Comparison of ENCODE assay signal across 26 cellular contexts in the genomic region with DNA sequence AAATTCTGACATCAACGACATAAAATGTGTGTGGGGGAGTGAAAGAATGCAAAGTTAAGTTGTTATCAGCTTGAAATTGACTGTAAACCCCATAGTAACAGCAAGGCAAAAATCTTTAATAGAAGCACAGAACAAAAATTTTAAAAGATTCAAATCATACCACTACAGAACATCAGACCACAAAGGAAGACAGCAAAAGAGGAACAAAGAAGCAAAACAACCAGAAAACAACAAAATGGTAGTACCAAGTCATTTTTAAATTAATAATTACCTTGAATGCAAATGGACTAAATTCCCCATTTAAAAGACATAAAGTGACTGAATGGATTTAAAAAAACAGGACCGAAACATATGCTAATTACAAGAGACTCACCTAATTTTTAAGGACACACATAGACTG. TPM values are rescaled to one million over a fixed set of nuclear protein-coding genes. Genes with fewer than 3 reads are reported as not detected.
DNase-seq lines count a peak whose midpoint lies in the region; ATAC-seq, FAIRE-seq and TF ChIP-seq lines count a peak whose summit lies in the region.
"Had no signal": no experiment of that assay in that cellular context is flagged by ENCODE, and none has a peak within 500 bp of the region (broad histone marks: within the 10 kb centered on the region; RNA-seq: fewer than 3 reads in every experiment).

No MANE protein-coding gene starts in this region.

- H3K9ac ChIP-seq in HepG2 (ENCODE audit: insufficient read depth, low read depth, low read length), result no peak overlapping the region
- no peak overlapping the region for H3K9ac ChIP-seq in PC-3 (ENCODE audit: low read length)

- H3K27me3 Mint-ChIP-seq in central memory CD8-positive, alpha-beta T cell, result no peaks in the 10 kb centered on the region

- peaks cover 12% of the 10 kb centered on the region for H3K9me3 Mint-ChIP-seq in central memory CD8-positive, alpha-beta T cell

- H3K4me2 ChIP-seq in HepG2 (ENCODE audit: low read depth, low read length) (no peak overlapping the region), OCI-LY7 (ENCODE audit: low read length) (no peak overlapping the region), PC-3 (ENCODE audit: low read length) (no peak overlapping the region)
- H3K4me2 ChIP-seq: A549 had no signal

- no peak overlapping the region for H2AFZ ChIP-seq in HepG2 (ENCODE audit: low read length)
- no peak overlapping the region for H2AFZ ChIP-seq in OCI-LY7 (ENCODE audit: low read length)
- no peak overlapping the region for H2AFZ ChIP-seq in PC-3 (ENCODE audit: low read length)

- DNase-seq in HepG2 (ENCODE audit: low spot score) (no peak), right lobe of liver (no peak), right cardiac atrium (no peak), OCI-LY7 (ENCODE audit: low spot score) (no peak), PC-3 (no peak)
- DNase-seq in central memory CD8-positive, alpha-beta T cell (ENCODE audit: low spot score in 2 of 2), result no peak
- DNase-seq: 8988T; ACHN; AML-193; C1 segment of cervical spinal cord; Calu3; CD4-positive, alpha-beta memory T cell; DMS53; DMS79 treated with DMSO at 0.1 percent for 48 hours; GF-D8; GOT3; HFFc6 had no signal

- ATAC-seq in HepG2 (no peak), right lobe of liver (no peak), GM21367 (IDR thresholded peaks at IDR 0.05; ENCODE audit: unreplicated experiment) (peak; percentile 42), HG03139 (IDR thresholded peaks at IDR 0.05; ENCODE audit: unreplicated experiment) (peak; percentile 60), right cardiac atrium (no peak), PC-3 (no peak)
- no peak for ATAC-seq in central memory CD8-positive, alpha-beta T cell (replicated peaks; ENCODE audit: extremely low read depth, poor library complexity, severe bottlenecking)
- ATAC-seq: A549 had no signal

- FAIRE-seq in HepG2 (lab: Jason Lieb, UNC), result no peak
- FAIRE-seq: A549, GM12891, GM19239, H54 had no signal

- no peak for TF ChIP-seq RAD21 in HepG2 (CRISPR knock-in tag; IDR thresholded peaks at IDR 0.05)

- in situ Hi-C loops in HepG2 (cut with HindIII; ENCODE audit: extremely low pct_ligation_motif_present, low pct_unique_long_range_greater_than_20kb), result no loop called here

- no peak overlapping the region for H3K4me3 ChIP-seq in HepG2 (replicated peaks in 1 of 3; ENCODE audit: insufficient read depth in 1 of 3, low read depth in 2 of 3, low read length in 3 of 3)
- H3K4me3 ChIP-seq in right lobe of liver, result no peak overlapping the region
- H3K4me3 ChIP-seq in right cardiac atrium (ENCODE audit: low read length), result no peak overlapping the region
- H3K4me3 ChIP-seq in OCI-LY7 (ENCODE audit: low read depth, low read length, poor library complexity, severe bottlenecking), result no peak overlapping the region
- no peak overlapping the region for H3K4me3 ChIP-seq in PC-3 (ENCODE audit: low read length)
- H3K4me3 ChIP-seq: A549, HAP-1 had no signal

- H3K27me3 ChIP-seq in HepG2 (ENCODE audit: control insufficient read depth in 1 of 2, insufficient read depth in 2 of 2, low read length in 2 of 2) (no peaks in the 10 kb centered on the region), right lobe of liver (no peaks in the 10 kb centered on the region), right cardiac atrium (ENCODE audit: control insufficient read depth, insufficient read depth) (no peaks in the 10 kb centered on the region), PC-3 (ENCODE audit: low read length) (no peaks in the 10 kb centered on the region)

- no TSS peak for BruUV-seq in HepG2 (replicated peaks; lab: Mats Ljungman, UMichigan)
- BruUV-seq in OCI-LY7 (replicated peaks; lab: Mats Ljungman, UMichigan), result no TSS peak
- BruUV-seq in PC-3 (replicated peaks; lab: Mats Ljungman, UMichigan), result no TSS peak

- H3K27ac ChIP-seq in HepG2 (ENCODE audit: extremely low read length, insufficient read depth, low read length), result no peak overlapping the region
- H3K27ac ChIP-seq in right lobe of liver, result no peak overlapping the region
- no peak overlapping the region for H3K27ac ChIP-seq in right cardiac atrium (ENCODE audit: low read length)
- no peak overlapping the region for H3K27ac ChIP-seq in OCI-LY7 (ENCODE audit: low read depth, low read length, poor library complexity, severe bottlenecking)
- no peak overlapping the region for H3K27ac ChIP-seq in PC-3 (ENCODE audit: low read length)
- H3K27ac ChIP-seq: A549 had no signal

- peaks cover 82% of the 10 kb centered on the region for H4K20me1 ChIP-seq in HepG2 (ENCODE audit: insufficient read depth, low read length)
- no peaks in the 10 kb centered on the region; the same call in 1 of the 2 replicates for H4K20me1 ChIP-seq in OCI-LY7 (ENCODE audit: insufficient read depth, low read length)
- H4K20me1 ChIP-seq in PC-3 (ENCODE audit: low read length), result no peaks in the 10 kb centered on the region

- CTCF ChIA-PET in HepG2 (lab: Yijun Ruan, JAX; ENCODE audit: low intra/inter-chr PET ratio, low total read pairs), result no interaction called here
- CTCF ChIA-PET in OCI-LY7 (lab: Charles Lee; ENCODE audit: unreplicated experiment), result no interaction called here
- CTCF ChIA-PET in PC-3 (lab: Charles Lee), result no interaction called here

- peaks cover 14 to 93% of the 10 kb centered on the region in 2 experiments for H3K36me3 ChIP-seq in HepG2 (replicated peaks in 1 of 2; ENCODE audit: control insufficient read depth in 1 of 2, insufficient read depth in 2 of 2, low read length in 2 of 2)
- H3K36me3 ChIP-seq in right lobe of liver, result peaks cover 4 to 96% (median 36%) of the 10 kb centered on the region in 4 donors
- no peaks in the 10 kb centered on the region for H3K36me3 ChIP-seq in OCI-LY7 (ENCODE audit: insufficient read depth, low read length)
- no peaks in the 10 kb centered on the region for H3K36me3 ChIP-seq in PC-3 (ENCODE audit: low read depth, low read length)
- H3K36me3 ChIP-seq: HAP-1 had no signal

- intact Hi-C loops in HepG2 (cut with micrococcal nuclease; ENCODE audit: unreplicated experiment) (no loop called here), right lobe of liver (cut with DNase I) (loop anchor here in 1 of 2 donors (10.0 kb wide), 1 partner anchor 110 kb away; no protein-coding TSS in a partner anchor), right cardiac atrium (cut with DNase I) (no loop called here), OCI-LY7 (cut with micrococcal nuclease; ENCODE audit: unreplicated experiment) (no loop called here), PC-3 (cut with micrococcal nuclease) (no loop called here)

- peaks cover 56% of the 10 kb centered on the region for H3K79me2 ChIP-seq in HepG2 (ENCODE audit: insufficient read depth, low read length)
- H3K79me2 ChIP-seq in OCI-LY7 (ENCODE audit: insufficient read depth, low read depth, low read length), result no peaks in the 10 kb centered on the region
- no peaks in the 10 kb centered on the region for H3K79me2 ChIP-seq in PC-3 (ENCODE audit: low read length)

- POLR2A ChIA-PET in HepG2 (lab: Yijun Ruan, JAX), result interaction anchor here (0.9 to 1.1 kb wide), 2 partner anchors 11 to 18 kb away, joined by 4 to 6 read pairs; no protein-coding TSS in a partner anchor
- POLR2A ChIA-PET in OCI-LY7 (lab: Charles Lee), result interaction anchor here (0.9 kb wide), 1 partner anchor 97 kb away, joined by 3 read pairs; no protein-coding TSS in a partner anchor
- POLR2A ChIA-PET in PC-3 (lab: Charles Lee; ENCODE audit: unreplicated experiment), result no interaction called here

- H3K4me1 ChIP-seq in HepG2 (ENCODE audit: insufficient read depth, low read length), result peaks cover 45% of the 10 kb centered on the region
- no peaks in the 10 kb centered on the region for H3K4me1 ChIP-seq in right lobe of liver
- peaks cover 3% of the 10 kb centered on the region for H3K4me1 ChIP-seq in right cardiac atrium (ENCODE audit: control insufficient read depth, insufficient read depth, low read length)
- H3K4me1 ChIP-seq in OCI-LY7 (ENCODE audit: insufficient read depth, low read length, poor library complexity, severe bottlenecking), result no peaks in the 10 kb centered on the region
- H3K4me1 ChIP-seq in PC-3 (ENCODE audit: insufficient read depth, low read length), result no peaks in the 10 kb centered on the region
- H3K4me1 ChIP-seq: A549, HAP-1 had no signal

- no peak overlapping the region for H3K4me3 Mint-ChIP-seq in central memory CD8-positive, alpha-beta T cell
- H3K4me3 Mint-ChIP-seq: CD4-positive, alpha-beta memory T cell; HFFc6 had no signal

- H3K27ac Mint-ChIP-seq in central memory CD8-positive, alpha-beta T cell (ENCODE audit: low read depth), result peak overlapping the region; percentile 77
- H3K27ac Mint-ChIP-seq: HFFc6 had no signal

- no peaks in the 10 kb centered on the region for H3K9me3 ChIP-seq in HepG2 (ENCODE audit: low read length)
- no peaks in the 10 kb centered on the region for H3K9me3 ChIP-seq in right lobe of liver
- no peaks in the 10 kb centered on the region for H3K9me3 ChIP-seq in right cardiac atrium (ENCODE audit: control insufficient read depth, low read length)
- H3K9me3 ChIP-seq in OCI-LY7 (ENCODE audit: low read length), result 0 out of 2 replicates have a peak, but pooled peaks cover 7% of the 10 kb centered on the region
- 0 out of 2 replicates have a peak, but pooled peaks cover 3% of the 10 kb centered on the region for H3K9me3 ChIP-seq in PC-3 (ENCODE audit: low read length)
- H3K9me3 ChIP-seq: HAP-1 had no signal

- peaks cover 7% of the 10 kb centered on the region for H3K36me3 Mint-ChIP-seq in central memory CD8-positive, alpha-beta T cell (ENCODE audit: insufficient read depth)

- peaks cover 30% of the 10 kb centered on the region for H3K4me1 Mint-ChIP-seq in central memory CD8-positive, alpha-beta T cell

- TF ChIP-seq POLR2A in HepG2 (IDR thresholded peaks at IDR 0.05; ENCODE audit: insufficient read depth in 1 of 2, low read depth in 2 of 2, low read length in 2 of 2) (no peak), right lobe of liver (IDR thresholded peaks at IDR 0.05) (no peak)

- H3F3A ChIP-seq in PC-3 (ENCODE audit: low read length, unreplicated experiment), result no peaks in the 10 kb centered on the region

- 83% methylated on average over 2 of the region's 2 CpGs for WGBS in HepG2 (ENCODE audit: low lambda C conversion rate)
- 24% methylated on average over 1 of the region's 2 CpGs for WGBS in right lobe of liver (ENCODE audit: insufficient coverage, low coverage, low lambda C conversion rate, missing lambda C conversion rate)
- 64% methylated on average over 2 of the region's 2 CpGs for WGBS in right cardiac atrium

- TF ChIP-seq CTCF in HepG2 (CRISPR knock-in tag; IDR thresholded peaks at IDR 0.05), result no peak
- no peak for TF ChIP-seq CTCF in right lobe of liver (IDR thresholded peaks at IDR 0.05)
- no peak for TF ChIP-seq CTCF in OCI-LY7 (conservative IDR thresholded peaks at IDR 0.05; ENCODE audit: low read length)
- no peak for TF ChIP-seq CTCF in PC-3 (conservative IDR thresholded peaks at IDR 0.05; ENCODE audit: low read depth, low read length)

- TF ChIP-seq EP300 in HepG2 (IDR thresholded peaks at IDR 0.05; ENCODE audit: low read depth in 2 of 2, low read length in 2 of 2) (no peak), HepG2 (CRISPR knock-in tag; IDR thresholded peaks at IDR 0.05; ENCODE audit: borderline replicate concordance) (no peak)

- H3K9me2 ChIP-seq in OCI-LY7 (ENCODE audit: insufficient read depth, low read length) (no peaks in the 10 kb centered on the region), PC-3 (replicated peaks; ENCODE audit: low read length) (no peaks in the 10 kb centered on the region)

RNA-seq across cellular contexts. Expression of a gene that starts 31.3 kb away (rescaled TPM):
- 1,675 and 2,807 TPM in 2 replicates for total RNA-seq in HepG2 (2016; rRNA removed; fragmentation: Illumina TruSeq; extraction: Trizol)
- 234 and 270 TPM in 2 replicates for total RNA-seq in HepG2 (2016; cell fraction: cytosol; rRNA removed; fragmentation: Illumina TruSeq; extraction: Trizol; ENCODE audit: low read depth)
- 1,476 and 2,691 TPM in 2 replicates for total RNA-seq in HepG2 (2016; cell fraction: insoluble cytoplasmic fraction; rRNA removed; fragmentation: Illumina TruSeq; extraction: Trizol)
- total RNA-seq in HepG2 (2016; cell fraction: membrane; rRNA removed; fragmentation: Illumina TruSeq; extraction: Trizol), result 813 and 957 TPM in 2 replicates
- 2,507 and 2,973 TPM in 2 replicates for total RNA-seq in HepG2 (2016; cell fraction: nucleus; rRNA removed; fragmentation: Illumina TruSeq; extraction: Trizol)
- 6,551 and 8,760 TPM in 2 replicates for polyA plus RNA-seq in HepG2 (2011; rRNA removed)
- polyA plus RNA-seq in HepG2 (2011; cell fraction: cytosol; rRNA removed), result 4,485 and 9,624 TPM in 2 replicates
- 2,489 and 3,325 TPM in 2 replicates for polyA plus RNA-seq in HepG2 (2011; cell fraction: nucleus; rRNA removed)
- polyA plus RNA-seq in HepG2 (2012), result 4,336 and 6,335 TPM in 2 replicates
- polyA plus RNA-seq in HepG2 (2016; cell fraction: cytosol; fragmentation: Illumina TruSeq; extraction: Trizol; ENCODE audit: low read depth), result 214 and 262 TPM in 2 replicates
- polyA plus RNA-seq in HepG2 (2016; cell fraction: insoluble cytoplasmic fraction; fragmentation: Illumina TruSeq; extraction: Trizol; ENCODE audit: low read depth), result 1,149 and 1,250 TPM in 2 replicates
- 465 and 618 TPM in 2 replicates for polyA plus RNA-seq in HepG2 (2016; cell fraction: membrane; fragmentation: Illumina TruSeq; extraction: Trizol; ENCODE audit: low read depth)
- 2,564 and 2,683 TPM in 2 replicates for polyA plus RNA-seq in HepG2 (2016; cell fraction: nucleus; fragmentation: Illumina TruSeq; extraction: Trizol; ENCODE audit: insufficient read depth, low read depth)
- 3.9 and 4,519 TPM in 2 replicates for polyA minus RNA-seq in HepG2 (2011; rRNA and poly(A)+ RNA removed; ENCODE audit: low replicate concordance)
- 3,071 and 7,219 TPM in 2 replicates for polyA minus RNA-seq in HepG2 (2011; cell fraction: cytosol; rRNA and poly(A)+ RNA removed)
- polyA minus RNA-seq in HepG2 (2011; cell fraction: nucleus; rRNA and poly(A)+ RNA removed), result 2,321 and 4,395 TPM in 2 replicates
- 1,000 to 10,000 TPM in 5 of 6 experiments, 100 to 1,000 TPM in 1; 978 to 3,352 (median 2,507) TPM for total RNA-seq in right lobe of liver
- 100 to 1,000 TPM; 422 to 604 (median 514) TPM for total RNA-seq in right cardiac atrium
- 165 TPM for polyA plus RNA-seq in right cardiac atrium
- not detected in 2 replicates for total RNA-seq in OCI-LY7 (2014; rRNA removed; shearing (Covaris generic))
- total RNA-seq in OCI-LY7 (2022), result not detected in 2 replicates
- not detected in 2 replicates for total RNA-seq in PC-3 (2014; rRNA removed)
- total RNA-seq: Calu3, Daoy, G401 had no signal
- polyA plus RNA-seq: A549 had no signal

Comparison
In these comparisons a context has a peak if more than half of its experiments do, and no peak if none do; other contexts are left out.
1. ATAC-seq: peak in GM21367 (single experiment) and HG03139 (single experiment); none in HepG2 (single experiment), right lobe of liver (0 of 4), central memory CD8-positive, alpha-beta T cell (single experiment), right cardiac atrium (0 of 2) and PC-3 (single experiment).
2. RNA of a gene that starts 31.3 kb away (total RNA-seq): 234 to 2,973 TPM in HepG2, 978 to 3,352 TPM in right lobe of liver and 422 to 604 TPM in right cardiac atrium; not detected in OCI-LY7 and not detected in PC-3; every median in the first group is over 100 times any median in the second.